8 cellular contexts compared by ENCODE assay signal in genomic region chr17:40646791-40647548, GRCh38. TPM values are rescaled to one million over a fixed set of nuclear protein-coding genes. Genes with fewer than 3 reads are reported as not detected.
DNase-seq lines count a peak whose midpoint lies in the region; ATAC-seq and TF ChIP-seq lines count a peak whose summit lies in the region.

No MANE protein-coding gene starts in this region.

- H3K4me1 Mint-ChIP-seq in T-cell: peaks cover 52 to 62% (median 58%) of the 10 kb centered on the region in 3 donors
- H3K4me1 Mint-ChIP-seq in natural killer cell: peaks cover 43 to 56% of the 10 kb centered on the region in 2 donors

- no peak for TF ChIP-seq CTCF in epithelial cell of esophagus (IDR thresholded peaks at IDR 0.05; ENCODE audit: insufficient read depth, low read depth, low read length, missing control alignments)
- no peak for TF ChIP-seq CTCF in natural killer cell (IDR thresholded peaks at IDR 0.05)

- intact Hi-C loops in natural killer cell (cut with micrococcal nuclease): loop anchor here (5.0 kb wide), 2 partner anchors 40 to 85 kb away; no protein-coding TSS in a partner anchor

- POLR2A ChIA-PET in T-cell (lab: Charles Lee): interaction anchor here (0.5 to 2.3 kb wide), 7 partner anchors 10 to 1186 kb away, joined by 3 to 8 read pairs (median 3); partner anchors contain the start of gene CDK12 (in 1 of the 2)

- CTCF ChIA-PET in T-cell (lab: Charles Lee): interaction anchor here in 1 of 2 donors (0.7 to 1.8 kb wide), 7 partner anchors 25 to 995 kb away, joined by 3 to 7 read pairs (median 4); no protein-coding TSS in a partner anchor

- no peaks in the 10 kb centered on the region for H3K27me3 Mint-ChIP-seq in T-cell
- no peaks in the 10 kb centered on the region for H3K27me3 Mint-ChIP-seq in natural killer cell (ENCODE audit: low read depth in 2 of 2)

- peak overlapping the region; percentile 99 for H3K4me3 ChIP-seq in epithelial cell of esophagus (ENCODE audit: low read length)

- no peaks in the 10 kb centered on the region for H3K9me3 Mint-ChIP-seq in T-cell
- no peaks in the 10 kb centered on the region for H3K9me3 Mint-ChIP-seq in natural killer cell

- peak overlapping the region; percentile 84 to 99 (median 94) for H3K4me3 Mint-ChIP-seq in T-cell
- H3K4me3 Mint-ChIP-seq in natural killer cell: peak overlapping the region; percentile 98

- peak overlapping the region; percentile 99 for H3K27ac Mint-ChIP-seq in T-cell
- H3K27ac Mint-ChIP-seq in natural killer cell: peak overlapping the region; percentile 99

- H3K36me3 Mint-ChIP-seq in T-cell (peaks cover 27% of the 10 kb centered on the region), natural killer cell (peaks cover 17% of the 10 kb centered on the region)

- peak; percentile 12 for ATAC-seq in HG03064 (IDR thresholded peaks at IDR 0.05; ENCODE audit: low read depth, unreplicated experiment)
- peak; percentile 17 to 42 (median 34) for ATAC-seq in T-cell (replicated peaks in 1 of 4)
- peak; percentile 19 to 53 (median 33) for ATAC-seq in natural killer cell
- ATAC-seq in HG03097 (IDR thresholded peaks at IDR 0.05; ENCODE audit: low FRiP score, unreplicated experiment): no peak
- ATAC-seq in GM19467 (IDR thresholded peaks at IDR 0.05; ENCODE audit: unreplicated experiment): no peak

- peak; percentile 57 for DNase-seq in activated naive CD4-positive, alpha-beta T cell treated with Interleukin-2 at 50 U/mL for 16 hours
- DNase-seq in activated naive CD4-positive, alpha-beta T cell treated with anti-CD3 and anti-CD28 coated beads, Interleukin-2, amount 50 U/mL, for 16 hours: no peak
- DNase-seq in T-cell (peak in 13 of 34 experiments; percentile 12 to 52 (median 38)), epithelial cell of esophagus (ENCODE audit: low read depth) (peak; percentile 39), natural killer cell (no peak)

RNA-seq across cellular contexts. Expression of gene SMARCE1, which starts 0.6 kb away (rescaled TPM):
- total RNA-seq in T-cell (10 to 100 TPM; 72.6 to 80.8 (median 75.8) TPM), natural killer cell (100 to 1,000 TPM in 2 of 3 donors, 10 to 100 TPM in 1; 87.8 to 102 (median 101) TPM)

RNA-seq across cellular contexts. Expression of gene KRT222, which starts 18.0 kb away (rescaled TPM):
- total RNA-seq in T-cell (not detected), natural killer cell (not detected)

RNA-seq across cellular contexts. Expression of gene KRT24, which starts 56.6 kb away (rescaled TPM):
- total RNA-seq in T-cell: not detected
- not detected for total RNA-seq in natural killer cell

Comparison
In these comparisons a context has a peak if more than half of its experiments do, and no peak if none do; other contexts are left out.
1. DNase-seq: peak in activated naive CD4-positive, alpha-beta T cell treated with Interleukin-2 at 50 U/mL for 16 hours (single experiment) and epithelial cell of esophagus (single experiment); none in activated naive CD4-positive, alpha-beta T cell treated with anti-CD3 and anti-CD28 coated beads, Interleukin-2, amount 50 U/mL, for 16 hours (single experiment) and natural killer cell (single experiment).
2. ATAC-seq: peak in HG03064 (single experiment), T-cell (4 of 4) and natural killer cell (3 of 3); none in HG03097 (single experiment) and GM19467 (single experiment).